In the genomic region with DNA sequence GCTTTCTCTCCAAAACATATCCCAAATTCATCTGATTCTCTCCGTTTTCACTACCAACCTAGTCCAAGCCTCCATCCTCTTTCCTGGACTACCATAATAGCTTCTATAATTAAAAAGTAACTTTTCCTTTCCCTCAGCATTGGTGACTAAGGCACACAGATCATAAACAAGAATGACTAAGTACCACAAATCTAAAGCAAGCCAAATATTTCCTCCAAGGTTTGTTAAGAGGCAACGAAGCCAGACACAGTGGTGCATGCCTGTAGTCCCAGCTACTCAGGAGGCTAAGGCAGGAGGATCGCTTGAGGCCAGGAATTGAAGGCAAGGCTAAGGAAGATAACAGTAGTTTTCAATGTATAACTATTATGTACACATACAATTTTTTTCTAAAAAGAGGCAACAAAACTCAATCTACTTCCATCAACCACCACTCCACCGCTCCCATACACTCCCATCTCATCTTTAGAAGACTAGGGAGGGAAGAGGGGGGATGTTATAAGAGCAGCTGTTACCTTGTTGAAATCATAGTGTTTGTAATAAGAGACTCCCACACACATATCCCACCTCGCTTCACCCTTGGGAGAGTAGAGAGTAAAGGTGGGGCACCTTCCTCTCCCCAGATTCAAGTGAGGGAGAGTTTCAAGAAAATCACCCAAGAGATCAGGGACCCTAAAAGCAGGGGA, we compare ENCODE assay signal across 21 cellular contexts. TPM values are rescaled to one million over a fixed set of nuclear protein-coding genes. Genes with fewer than 3 reads are reported as not detected.
DNase-seq lines count a peak whose midpoint lies in the region; ATAC-seq and TF ChIP-seq lines count a peak whose summit lies in the region.
"Had no signal": no experiment of that assay in that cellular context is flagged by ENCODE, and none has a peak within 500 bp of the region (broad histone marks: within the 10 kb centered on the region; RNA-seq: fewer than 3 reads in every experiment).

No MANE protein-coding gene starts in this region.

- no peaks in the 10 kb centered on the region for H3F3A ChIP-seq in PC-3 (ENCODE audit: low read length, unreplicated experiment)

- H3K9me3 ChIP-seq in PC-3 (ENCODE audit: low read length) (no peaks in the 10 kb centered on the region), gastrocnemius medialis (no peaks in the 10 kb centered on the region)
- H3K9me3 ChIP-seq: heart left ventricle had no signal

- H3K79me2 ChIP-seq in PC-3 (ENCODE audit: low read length), result no peaks in the 10 kb centered on the region

- TF ChIP-seq CTCF in PC-3 (conservative IDR thresholded peaks at IDR 0.05; ENCODE audit: low read depth, low read length) (no peak), fibroblast of villous mesenchyme (IDR thresholded peaks at IDR 0.05; ENCODE audit: insufficient read depth, low read depth, low read length) (no peak), gastrocnemius medialis (IDR thresholded peaks at IDR 0.05 in 4 of 5, conservative IDR thresholded peaks at IDR 0.05 in 1 of 5) (no peak)

- ATAC-seq in PC-3 (peak; percentile 93), gastrocnemius medialis (no peak)
- no peak for ATAC-seq in activated T-helper 17 cell treated with anti-CD3 and anti-CD28 coated beads, Interleukin-2, amount 50 U/mL, for 72 hours (replicated peaks)
- ATAC-seq: heart left ventricle had no signal

- H3K4me3 ChIP-seq in PC-3 (ENCODE audit: low read length), result no peak overlapping the region
- H3K4me3 ChIP-seq in fibroblast of villous mesenchyme (ENCODE audit: low read depth, low read length), result no peak overlapping the region
- no peak overlapping the region for H3K4me3 ChIP-seq in gastrocnemius medialis
- H3K4me3 ChIP-seq: coronary artery, heart left ventricle had no signal

- BruUV-seq in PC-3 (replicated peaks; lab: Mats Ljungman, UMichigan), result no TSS peak

- no peak overlapping the region for H3K4me2 ChIP-seq in PC-3 (ENCODE audit: low read length)

- peak; percentile 82 for DNase-seq in ACHN
- peak; percentile 47 for DNase-seq in GM04504 (ENCODE audit: low read depth)
- peak; percentile 79 for DNase-seq in PC-3
- peak; percentile 22 for DNase-seq in fibroblast of villous mesenchyme (ENCODE audit: low read depth)
- no peak for DNase-seq in activated CD4-positive, alpha-beta T cell treated with anti-CD3 and anti-CD28 coated beads for 4 hours
- DNase-seq in posterior vena cava (ENCODE audit: low spot score), result no peak
- DNase-seq in gastrocnemius medialis, result no peak
- DNase-seq: activated CD8-positive, alpha-beta memory T cell treated with anti-CD3 and anti-CD28 coated beads for 24 hours; activated effector memory CD4-positive, alpha-beta T cell treated with Interleukin-2 at 50 U/mL for 16 hours; anterior cingulate cortex; heart left ventricle; MM.1S; NCI-H2081 treated with DMSO at 0.1 percent for 48 hours; NCI-H774; posterior cingulate gyrus; RPMI8226; SW 1271; WERI-Rb-1 had no signal

- H3K27ac ChIP-seq in PC-3 (ENCODE audit: low read length) (no peak overlapping the region), gastrocnemius medialis (no peak overlapping the region)
- H3K27ac ChIP-seq: coronary artery, heart left ventricle, WERI-Rb-1 had no signal

- no peak overlapping the region for H3K9ac ChIP-seq in PC-3 (ENCODE audit: low read length)

- POLR2A ChIA-PET in PC-3 (lab: Charles Lee; ENCODE audit: unreplicated experiment), result interaction anchor here (0.6 kb wide), 1 partner anchor 292 kb away, joined by 3 read pairs; no protein-coding TSS in a partner anchor

- no peaks in the 10 kb centered on the region for H3K9me2 ChIP-seq in PC-3 (replicated peaks; ENCODE audit: low read length)

- H3K4me3 Mint-ChIP-seq in activated T-helper 17 cell treated with anti-CD3 and anti-CD28 coated beads, Interleukin-2, amount 50 U/mL, for 72 hours, result no peak overlapping the region
- H3K4me3 Mint-ChIP-seq: stimulated activated naive CD8-positive, alpha-beta T cell treated with anti-CD3 and anti-CD28 coated beads, Interleukin-15, Interleukin-2, amounts not matched to agents 100 ng/mL and 50 ng/mL, for 24 hours had no signal

- intact Hi-C loops in PC-3 (cut with micrococcal nuclease) (no loop called here), posterior vena cava (cut with DNase I) (no loop called here), gastrocnemius medialis (cut with DNase I; ENCODE audit: low total_unique reads) (no loop called here)

- no peak overlapping the region for H2AFZ ChIP-seq in PC-3 (ENCODE audit: low read length)

- no peaks in the 10 kb centered on the region for H4K20me1 ChIP-seq in PC-3 (ENCODE audit: low read length)

- peaks cover 11% of the 10 kb centered on the region for H3K27me3 Mint-ChIP-seq in activated T-helper 17 cell treated with anti-CD3 and anti-CD28 coated beads, Interleukin-2, amount 50 U/mL, for 72 hours
- H3K27me3 Mint-ChIP-seq: stimulated activated naive CD8-positive, alpha-beta T cell treated with anti-CD3 and anti-CD28 coated beads, Interleukin-15, Interleukin-2, amounts not matched to agents 100 ng/mL and 50 ng/mL, for 24 hours had no signal

- H3K27me3 ChIP-seq in PC-3 (ENCODE audit: low read length), result no peaks in the 10 kb centered on the region
- H3K27me3 ChIP-seq in gastrocnemius medialis, result no peaks in the 10 kb centered on the region
- H3K27me3 ChIP-seq: heart left ventricle had no signal

- in situ Hi-C loops in ACHN (cut with HindIII; ENCODE audit: low pct_ligation_motif_present, low pct_unique_long_range_greater_than_20kb, low sequenced_read_pairs) (no loop called here), gastrocnemius medialis (cut with MboI; ENCODE audit: low sequenced_read_pairs in 4 of 4) (loop anchor here in 3 of 4 donors (25.0 kb wide), 2 partner anchors 317 to 342 kb away; a partner anchor contains a TSS)

- H3K4me1 ChIP-seq in PC-3 (ENCODE audit: insufficient read depth, low read length) (peaks cover 19% of the 10 kb centered on the region), gastrocnemius medialis (no peaks in the 10 kb centered on the region)

- no peaks in the 10 kb centered on the region for H3K4me1 Mint-ChIP-seq in activated T-helper 17 cell treated with anti-CD3 and anti-CD28 coated beads, Interleukin-2, amount 50 U/mL, for 72 hours

- H3K27ac Mint-ChIP-seq in activated T-helper 17 cell treated with anti-CD3 and anti-CD28 coated beads, Interleukin-2, amount 50 U/mL, for 72 hours, result no peak overlapping the region

- no peaks in the 10 kb centered on the region for H3K36me3 ChIP-seq in PC-3 (ENCODE audit: low read depth, low read length)
- no peaks in the 10 kb centered on the region for H3K36me3 ChIP-seq in gastrocnemius medialis
- H3K36me3 ChIP-seq: heart left ventricle, WERI-Rb-1 had no signal

- H3K9me3 Mint-ChIP-seq in activated T-helper 17 cell treated with anti-CD3 and anti-CD28 coated beads, Interleukin-2, amount 50 U/mL, for 72 hours, result no peaks in the 10 kb centered on the region
- H3K9me3 Mint-ChIP-seq: stimulated activated naive CD8-positive, alpha-beta T cell treated with anti-CD3 and anti-CD28 coated beads, Interleukin-15, Interleukin-2, amounts not matched to agents 100 ng/mL and 50 ng/mL, for 24 hours had no signal

- no peaks in the 10 kb centered on the region for H3K36me3 Mint-ChIP-seq in activated T-helper 17 cell treated with anti-CD3 and anti-CD28 coated beads, Interleukin-2, amount 50 U/mL, for 72 hours (ENCODE audit: low read depth)

- CTCF ChIA-PET in PC-3 (lab: Charles Lee), result no interaction called here

- TF ChIP-seq POLR2A in gastrocnemius medialis (IDR thresholded peaks at IDR 0.05), result no peak

RNA-seq across cellular contexts. Expression of a gene that starts 4.2 kb away (rescaled TPM):
- total RNA-seq in PC-3 (2014; rRNA removed), result not detected in 2 replicates
- 0.64 and 2.6 TPM in 2 replicates for total RNA-seq in fibroblast of villous mesenchyme
- total RNA-seq in posterior vena cava, result 10 to 100 TPM in 1 of 2 donors, 1 to 10 TPM in 1; 8.8 to 12.8 TPM
- not detected for total RNA-seq in activated T-helper 17 cell treated with anti-CD3 and anti-CD28 coated beads, Interleukin-2, amount 50 U/mL, for 72 hours
- total RNA-seq in gastrocnemius medialis, result 1 to 10 TPM in 1 of 4 donors, under 1 TPM in 2, not detected in 1; 0.55 to 3.9 (median 0.60) TPM

RNA-seq across cellular contexts. Expression of a gene that starts 17.9 kb away (rescaled TPM):
- total RNA-seq in PC-3 (2014; rRNA removed) (27.8 and 38.5 TPM in 2 replicates), fibroblast of villous mesenchyme (15.1 and 23.3 TPM in 2 replicates), posterior vena cava (10 to 100 TPM; 22.0 to 23.2 TPM), gastrocnemius medialis (10 to 100 TPM in 3 of 4 donors, 1 to 10 TPM in 1; 6.3 to 13.0 (median 11.8) TPM)
- 10 to 100 TPM; 23.8 to 29.1 TPM for total RNA-seq in activated T-helper 17 cell treated with anti-CD3 and anti-CD28 coated beads, Interleukin-2, amount 50 U/mL, for 72 hours

RNA-seq across cellular contexts. Expression of a gene that starts 41.9 kb away (rescaled TPM):
- not detected in 2 replicates for total RNA-seq in PC-3 (2014; rRNA removed)
- total RNA-seq in fibroblast of villous mesenchyme, result 0.43 and 0.97 TPM in 2 replicates
- under 1 TPM; 0.14 to 0.62 TPM for total RNA-seq in posterior vena cava
- not detected for total RNA-seq in activated T-helper 17 cell treated with anti-CD3 and anti-CD28 coated beads, Interleukin-2, amount 50 U/mL, for 72 hours
- 1 to 10 TPM in 3 of 4 donors, under 1 TPM in 1; 0.20 to 9.2 (median 2.8) TPM for total RNA-seq in gastrocnemius medialis

RNA-seq across cellular contexts. Expression of a gene that starts 51.3 kb away (rescaled TPM):
- total RNA-seq in PC-3 (2014; rRNA removed) (22.1 and 25.6 TPM in 2 replicates), fibroblast of villous mesenchyme (56.7 and 60.5 TPM in 2 replicates), posterior vena cava (10 to 100 TPM; 58.5 to 62.3 TPM), gastrocnemius medialis (10 to 100 TPM; 30.9 to 41.8 (median 37.2) TPM)
- 10 to 100 TPM; 14.1 to 14.9 TPM for total RNA-seq in activated T-helper 17 cell treated with anti-CD3 and anti-CD28 coated beads, Interleukin-2, amount 50 U/mL, for 72 hours

Comparison
In these comparisons a context has a peak if more than half of its experiments do, and no peak if none do; other contexts are left out.
1. DNase-seq: peak in ACHN (single experiment), GM04504 (single experiment), PC-3 (single experiment) and fibroblast of villous mesenchyme (single experiment); none in activated CD4-positive, alpha-beta T cell treated with anti-CD3 and anti-CD28 coated beads for 4 hours (0 of 2), posterior vena cava (single experiment) and gastrocnemius medialis (0 of 2).